In the genomic region with DNA sequence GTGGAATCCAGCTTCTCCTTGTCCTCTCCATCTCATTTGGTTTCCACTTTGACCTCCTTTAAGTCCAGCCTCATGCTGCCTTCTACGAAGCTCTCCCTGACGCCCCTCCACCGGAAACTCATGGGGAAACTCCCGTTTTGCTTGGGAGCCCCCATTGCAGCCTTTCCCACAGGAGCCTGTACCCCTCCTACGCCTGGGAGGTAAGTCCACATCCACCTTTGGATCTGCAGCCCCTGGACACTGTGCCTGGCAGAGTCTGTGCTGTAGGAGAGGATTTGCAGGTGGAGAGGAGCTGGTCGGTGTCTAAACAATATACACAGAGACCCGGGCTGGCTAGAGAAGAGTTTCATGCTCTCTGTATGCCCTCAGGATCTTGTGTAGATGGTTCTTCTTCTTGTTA, we compare ENCODE assay signal across 16 cellular contexts.
DNase-seq lines count a peak whose midpoint lies in the region; TF ChIP-seq lines count a peak whose summit lies in the region.
"Had no signal": no experiment of that assay in that cellular context is flagged by ENCODE, and none has a peak within 500 bp of the region (broad histone marks: within the 10 kb centered on the region; RNA-seq: fewer than 3 reads in every experiment).

No MANE protein-coding gene starts in this region.

- H3K79me1 ChIP-seq in H9 (ENCODE audit: insufficient read depth, low read depth, low read length, poor library complexity, severe bottlenecking) = no peaks in the 10 kb centered on the region

- peak; percentile 25 for DNase-seq in activated CD8-positive, alpha-beta memory T cell treated with anti-CD3 and anti-CD28 coated beads, Interleukin-2, amount 50 U/mL, for 48 hours
- DNase-seq in activated CD8-positive, alpha-beta memory T cell treated with anti-CD3 and anti-CD28 coated beads, Interleukin-2, amount 50 U/mL, for 4 hours = no peak
- DNase-seq in H9 (peak; percentile 1), islet precursor cell (peak; percentile 29), osteocyte (ENCODE audit: extremely low spot score, unreplicated experiment) (peak; percentile 65), COLO829 (ENCODE audit: low spot score) (no peak), HFFc6 (no peak)
- DNase-seq: 8988T; Calu3; CD4-positive, alpha-beta memory T cell; DMS79 treated with DMSO at 0.1 percent for 48 hours; GF-D8; GOT3; H7 had no signal

- H2AK5ac ChIP-seq in H9 (ENCODE audit: insufficient read length, low read length) = no peak overlapping the region

- H3K9ac ChIP-seq in H9 (ENCODE audit: extremely low read depth, insufficient read length, low read length) = no peak overlapping the region
- H3K9ac ChIP-seq: BLaER1 had no signal

- H2BK12ac ChIP-seq in H9 (ENCODE audit: insufficient read length, low read depth, low read length) = no peak overlapping the region

- WGBS in H9 (ENCODE audit: extremely low coverage, insufficient read length, low lambda C conversion rate) = no CpG with 5 or more reads among the region's 7 CpGs

- no peak overlapping the region for H2BK15ac ChIP-seq in H9 (ENCODE audit: low read depth, low read length)

- H3K4me2 ChIP-seq in H9 (ENCODE audit: insufficient read depth, insufficient read length, low read length) = no peak overlapping the region
- H3K4me2 ChIP-seq: BLaER1 had no signal

- no peak overlapping the region for H2BK5ac ChIP-seq in H9 (ENCODE audit: insufficient read length, low read length)

- no peak overlapping the region for H2AFZ ChIP-seq in H9 (ENCODE audit: low read length)

- H4K91ac ChIP-seq in H9 (ENCODE audit: insufficient read length, low read depth, low read length) = no peak overlapping the region

- no peaks in the 10 kb centered on the region for H3K79me2 ChIP-seq in H9 (ENCODE audit: insufficient read depth, low read length)

- H3K27me3 ChIP-seq in H9 (ENCODE audit: insufficient read depth, low read length) = no peaks in the 10 kb centered on the region
- H3K27me3 ChIP-seq: BLaER1 had no signal

- no peak overlapping the region for H3K18ac ChIP-seq in H9 (ENCODE audit: insufficient read length, low read depth, low read length)

- H3K27ac Mint-ChIP-seq in H9 (no peak overlapping the region), osteocyte (ENCODE audit: unreplicated experiment) (no peak overlapping the region), HFFc6 (no peak overlapping the region)
- H3K27ac Mint-ChIP-seq: CD14-positive monocyte; CD4-positive, alpha-beta memory T cell had no signal

- no peaks in the 10 kb centered on the region for H3K4me1 ChIP-seq in H9 (ENCODE audit: insufficient read depth, low read length)
- H3K4me1 ChIP-seq: BLaER1 had no signal

- H3K9me3 ChIP-seq in H9 (ENCODE audit: control insufficient read depth, low read depth, low read length) = no peaks in the 10 kb centered on the region
- H3K9me3 ChIP-seq: BLaER1 had no signal

- H3K23me2 ChIP-seq in H9 (ENCODE audit: insufficient read length, low read depth, low read length, poor library complexity, severe bottlenecking) = no peaks in the 10 kb centered on the region

- H3K23ac ChIP-seq in H9 (ENCODE audit: insufficient read length, low read depth, low read length) = no peak overlapping the region

- H3K56ac ChIP-seq in H9 (ENCODE audit: insufficient read length, low read depth, low read length) = no peak overlapping the region

- no peak overlapping the region for H2BK120ac ChIP-seq in H9 (ENCODE audit: low read depth, low read length, poor library complexity, severe bottlenecking)

- no peak overlapping the region for H3K4me3 Mint-ChIP-seq in H9
- no peak overlapping the region for H3K4me3 Mint-ChIP-seq in osteocyte (ENCODE audit: unreplicated experiment)
- H3K4me3 Mint-ChIP-seq in HFFc6 = no peak overlapping the region
- H3K4me3 Mint-ChIP-seq: CD14-positive monocyte; CD4-positive, alpha-beta memory T cell had no signal

- H3K4me1 Mint-ChIP-seq in H9 (no peaks in the 10 kb centered on the region), osteocyte (ENCODE audit: unreplicated experiment) (no peaks in the 10 kb centered on the region), HFFc6 (ENCODE audit: low read depth) (no peaks in the 10 kb centered on the region)
- H3K4me1 Mint-ChIP-seq: CD14-positive monocyte; CD4-positive, alpha-beta memory T cell had no signal

- H3K4ac ChIP-seq in H9 (ENCODE audit: low read depth, low read length) = no peak overlapping the region

- TF ChIP-seq CTCF in H9 (conservative IDR thresholded peaks at IDR 0.05) (no peak), osteocyte (IDR thresholded peaks at IDR 0.05) (no peak), HFFc6 (IDR thresholded peaks at IDR 0.05) (no peak)

- H3K27ac ChIP-seq in H9 (ENCODE audit: insufficient read length, low read depth, low read length) = no peak overlapping the region
- H3K27ac ChIP-seq: BLaER1 had no signal

- no peak overlapping the region for H4K8ac ChIP-seq in H9 (replicated peaks; ENCODE audit: insufficient read length, low read depth, low read length)

- no peak overlapping the region for H2BK20ac ChIP-seq in H9 (ENCODE audit: low read depth, low read length, poor library complexity, severe bottlenecking)

- no peak overlapping the region for H3K14ac ChIP-seq in H9 (ENCODE audit: insufficient read depth, low read length)

- H3K36me3 Mint-ChIP-seq in H9 (ENCODE audit: insufficient read depth in 1 of 3, low read depth in 3 of 3) = no peaks in the 10 kb centered on the region
- peaks cover 2% of the 10 kb centered on the region for H3K36me3 Mint-ChIP-seq in osteocyte (ENCODE audit: unreplicated experiment)
- H3K36me3 Mint-ChIP-seq in HFFc6 (ENCODE audit: low read depth) = no peaks in the 10 kb centered on the region
- H3K36me3 Mint-ChIP-seq: CD14-positive monocyte; CD4-positive, alpha-beta memory T cell had no signal

- H3T11ph ChIP-seq in H9 (ENCODE audit: low read length) = no peak overlapping the region

- H3K9me3 Mint-ChIP-seq in H9 (peaks cover 4 to 5% of the 10 kb centered on the region in 2 experiments; a peak in 3 of 5 replicates), osteocyte (ENCODE audit: unreplicated experiment) (peaks cover 58% of the 10 kb centered on the region), HFFc6 (peaks cover 87% of the 10 kb centered on the region)

- H3K27me3 Mint-ChIP-seq in H9 (ENCODE audit: low read depth) (peaks cover 6% of the 10 kb centered on the region), osteocyte (ENCODE audit: unreplicated experiment) (no peaks in the 10 kb centered on the region), HFFc6 (ENCODE audit: insufficient read depth) (peaks cover 2% of the 10 kb centered on the region; the same call in 1 of the 2 replicates)
- H3K27me3 Mint-ChIP-seq: CD4-positive, alpha-beta memory T cell had no signal

- H4K5ac ChIP-seq in H9 (ENCODE audit: insufficient read length, low read depth, low read length) = no peak overlapping the region

- H4K20me1 ChIP-seq in H9 (ENCODE audit: control insufficient read depth, insufficient read depth, insufficient read length) = no peaks in the 10 kb centered on the region
- H4K20me1 ChIP-seq: BLaER1 had no signal

Comparison
In these comparisons a context has a peak if more than half of its experiments do, and no peak if none do; other contexts are left out.
1. DNase-seq: peak in activated CD8-positive, alpha-beta memory T cell treated with anti-CD3 and anti-CD28 coated beads, Interleukin-2, amount 50 U/mL, for 48 hours (single experiment), H9 (single experiment), islet precursor cell (single experiment) and osteocyte (single experiment); none in activated CD8-positive, alpha-beta memory T cell treated with anti-CD3 and anti-CD28 coated beads, Interleukin-2, amount 50 U/mL, for 4 hours (single experiment), COLO829 (single experiment) and HFFc6 (single experiment).